Comparison of ENCODE assay signal across 1 cellular context in genomic region chr13:109804654-109805053, GRCh38.
TF ChIP-seq lines count a peak whose summit lies in the region.

No MANE protein-coding gene starts in this region.

TF ChIP-seq in K562, 482 proteins besides CTCF, POLR2A, EP300 and RAD21 (continued from another document):
- TF ChIP-seq ZNF518B (CRISPR knock-in tag; IDR thresholded peaks at IDR 0.05) (no peak), GTF3C2 (IDR thresholded peaks at IDR 0.05; ENCODE audit: borderline replicate concordance, extremely low read depth, insufficient read length) (no peak), CTBP1 (IDR thresholded peaks at IDR 0.05; ENCODE audit: borderline replicate concordance) (peak; percentile 38; the same call in 1 of the 2 replicates), ARHGAP35 (IDR thresholded peaks at IDR 0.05; ENCODE audit: partially characterized antibody) (no peak), BRD4 (IDR thresholded peaks at IDR 0.05) (no peak), DNMT1 (IDR thresholded peaks at IDR 0.05) (no peak), MIER1 (IDR thresholded peaks at IDR 0.05; ENCODE audit: low read depth) (peak; percentile 88), ZNF780A (CRISPR knock-in tag; IDR thresholded peaks at IDR 0.05) (no peak), PRMT5 (CRISPR knock-in tag; IDR thresholded peaks at IDR 0.05) (no peak), NONO (IDR thresholded peaks at IDR 0.05; ENCODE audit: low read depth in 2 of 2, low read length in 1 of 2) (no peak), NCOR1 (IDR thresholded peaks at IDR 0.05) (no peak), ZC3H11A (IDR thresholded peaks at IDR 0.05; ENCODE audit: low read depth, low read length) (no peak), FUS (optimal IDR thresholded peaks at IDR 0.05; ENCODE audit: low read depth, low read length) (no peak), CREB3 (tag; conservative IDR thresholded peaks at IDR 0.05; ENCODE audit: low read depth) (no peak), SMAD4 (CRISPR knock-in tag; conservative IDR thresholded peaks at IDR 0.05) (no peak), EHMT2 (IDR thresholded peaks at IDR 0.05) (peak; percentile 94), HNRNPLL (IDR thresholded peaks at IDR 0.05; ENCODE audit: low read depth, low read length, poor library complexity, severe bottlenecking) (no peak), ZNF584 (CRISPR knock-in tag; IDR thresholded peaks at IDR 0.05; ENCODE audit: low read depth) (no peak), ZEB2 (IDR thresholded peaks at IDR 0.05) (no peak), TSC22D4 (tag; IDR thresholded peaks at IDR 0.05) (no peak), CBFA2T3 (IDR thresholded peaks at IDR 0.05) (no peak), ZNF644 (tag; IDR thresholded peaks at IDR 0.05; ENCODE audit: low read depth) (no peak), HOXB6 (CRISPR knock-in tag; IDR thresholded peaks at IDR 0.05; ENCODE audit: borderline replicate concordance) (no peak), REST (CRISPR knock-in tag; IDR thresholded peaks at IDR 0.05; ENCODE audit: low read depth) (peak; percentile 93), ZNF174 (CRISPR knock-in tag; IDR thresholded peaks at IDR 0.05) (no peak), CAMTA2 (CRISPR knock-in tag; conservative IDR thresholded peaks at IDR 0.05) (no peak), ZBTB9 (CRISPR knock-in tag; IDR thresholded peaks at IDR 0.05) (no peak), LARP7 (IDR thresholded peaks at IDR 0.05) (no peak), ARID2 (IDR thresholded peaks at IDR 0.05) (no peak), RCOR1 (IDR thresholded peaks at IDR 0.05; ENCODE audit: borderline replicate concordance in 1 of 2, low read depth in 2 of 2, low read length in 2 of 2) (peak in 1 of 2 experiments; percentile 75; a peak in 2 of 4 replicates), ZNF764 (CRISPR knock-in tag; IDR thresholded peaks at IDR 0.05; ENCODE audit: low read depth) (no peak), ZNF316 (IDR thresholded peaks at IDR 0.05) (no peak), ZNF224 (CRISPR knock-in tag; IDR thresholded peaks at IDR 0.05) (no peak)
